In genomic region chr7:149239345-149240143, GRCh38 we compare ENCODE assay signal across 7 cellular contexts. TPM values are rescaled to one million over a fixed set of nuclear protein-coding genes. Genes with fewer than 3 reads are reported as not detected.
DNase-seq lines count a peak whose midpoint lies in the region; ATAC-seq and TF ChIP-seq lines count a peak whose summit lies in the region.

TSS of gene ZNF212 (plus strand) at chr7:149239651. CDS start at chr7:149239779, 128 bp downstream.

- H3K4me3 ChIP-seq in gastrocnemius medialis = peak within 1 kb of the TSS; percentile 65 to 98 (median 90)

- peak; percentile 84 to 90 (median 86) for TF ChIP-seq CTCF in gastrocnemius medialis (IDR thresholded peaks at IDR 0.05 in 4 of 5, conservative IDR thresholded peaks at IDR 0.05 in 1 of 5)

- peak; percentile 99 for ATAC-seq in GM18511 (IDR thresholded peaks at IDR 0.05; ENCODE audit: unreplicated experiment)
- peak; percentile 98 for ATAC-seq in HG03025 (IDR thresholded peaks at IDR 0.05; ENCODE audit: low FRiP score, unreplicated experiment)
- ATAC-seq in gastrocnemius medialis = peak; percentile 91 to 99

- peak in 1 of 2 donors; percentile 34 for TF ChIP-seq POLR2A in gastrocnemius medialis (IDR thresholded peaks at IDR 0.05)

- H3K27ac ChIP-seq in gastrocnemius medialis = peak within 1 kb of the TSS; percentile 82 to 91 (median 86)

- DNase-seq in NCI-H2081 (lab: John Stamatoyannopoulos, UW) (peak; percentile 91 to 92), T-helper 9 cell (peak; percentile 80), astrocyte of the hippocampus (ENCODE audit: low read depth, low spot score) (peak; percentile 96), iPS DF 19.7 (ENCODE audit: low read depth, low spot score) (peak; percentile 65), gastrocnemius medialis (peak; percentile 85 to 90)

- intact Hi-C loops in gastrocnemius medialis (cut with DNase I; ENCODE audit: low total_unique reads) = loop anchor here (1.0 to 5.0 kb wide), 5 partner anchors 23 to 258 kb away; partner anchors contain the start of genes ZNF282, ZNF398, ZNF746 and ZNF783

- H3K9me3 ChIP-seq in gastrocnemius medialis = no peaks in the 10 kb centered on the region

- H3K27me3 ChIP-seq in gastrocnemius medialis = no peaks in the 10 kb centered on the region

- in situ Hi-C loops in gastrocnemius medialis (cut with MboI; ENCODE audit: low sequenced_read_pairs in 4 of 4) = no loop called here

- peaks cover 21% of the 10 kb centered on the region in 2 donors for H3K4me1 ChIP-seq in gastrocnemius medialis

- H3K36me3 ChIP-seq in gastrocnemius medialis = no peaks in the 10 kb centered on the region

RNA-seq across cellular contexts. Expression of gene ZNF212, which starts in this region (rescaled TPM):
- 1 to 10 TPM; 3.7 to 7.5 (median 4.7) TPM for total RNA-seq in gastrocnemius medialis

Comparison
In these comparisons a context has a peak if more than half of its experiments do, and no peak if none do; other contexts are left out.
1. Peak in every context shown above with its lines: DNase-seq, ATAC-seq, H3K4me3 ChIP-seq and H3K27ac ChIP-seq.